ENCODE assay signal across 10 cellular contexts in genomic region chr21:45293726-45294401, GRCh38. TPM values are rescaled to one million over a fixed set of nuclear protein-coding genes. Genes with fewer than 3 reads are reported as not detected.
DNase-seq lines count a peak whose midpoint lies in the region; ATAC-seq and TF ChIP-seq lines count a peak whose summit lies in the region.
"Had no signal": no experiment of that assay in that cellular context is flagged by ENCODE, and none has a peak within 500 bp of the region (broad histone marks: within the 10 kb centered on the region; RNA-seq: fewer than 3 reads in every experiment).

No MANE protein-coding gene starts in this region.

- POLR2A ChIA-PET in AG04450 (lab: Yijun Ruan, JAX) = interaction anchor here (0.9 to 2.3 kb wide), 6 partner anchors 15 to 155 kb away, joined by 3 to 9 read pairs (median 3); no protein-coding TSS in a partner anchor

- peak overlapping the region; percentile 91 for H4K12ac ChIP-seq in trophoblast cell (ENCODE audit: low read depth, low read length)

- peak overlapping the region; percentile 39 for H3K9ac ChIP-seq in trophoblast cell (ENCODE audit: low read length)

- peaks cover 13% of the 10 kb centered on the region for H3K79me2 ChIP-seq in trophoblast cell (ENCODE audit: control insufficient read depth, insufficient read depth, low read length, poor library complexity)

- peak overlapping the region; percentile 73 for H3K4ac ChIP-seq in trophoblast cell (ENCODE audit: low read depth, low read length)

- H3K18ac ChIP-seq in trophoblast cell (ENCODE audit: low read length) = peak overlapping the region; percentile 86

- H3K27ac ChIP-seq in AG04450 (ENCODE audit: low read depth, low read length) (peak overlapping the region; percentile 100), heart right ventricle (peak overlapping the region; percentile 84 to 97 (median 94)), trophoblast cell (ENCODE audit: low read depth, low read length) (peak overlapping the region; percentile 92)
- H3K27ac ChIP-seq: C4-2B had no signal

- peak overlapping the region; percentile 66 for H2AFZ ChIP-seq in trophoblast cell (ENCODE audit: insufficient read depth, low read length, poor library complexity)

- no peaks in the 10 kb centered on the region for H3K36me3 ChIP-seq in heart right ventricle
- peaks cover 0 to 2% of the 10 kb centered on the region in 2 experiments for H3K36me3 ChIP-seq in trophoblast cell (ENCODE audit: control insufficient read depth in 1 of 2, insufficient read depth in 2 of 2, low read length in 2 of 2)

- H2BK120ac ChIP-seq in trophoblast cell (ENCODE audit: insufficient read depth, low read length, poor library complexity) = peak overlapping the region; percentile 96

- TF ChIP-seq CTCF in AG04450 (IDR thresholded peaks at IDR 0.05; ENCODE audit: low read depth, low read length) (no peak), WI38 (IDR thresholded peaks at IDR 0.05; ENCODE audit: low read depth, low read length) (no peak), heart right ventricle (IDR thresholded peaks at IDR 0.05) (no peak), foreskin fibroblast (IDR thresholded peaks at IDR 0.05; ENCODE audit: low read depth, low read length) (no peak)

- CTCF ChIA-PET in AG04450 (lab: Charles Lee) = interaction anchor here (0.7 to 2.3 kb wide), 6 partner anchors 108 to 527 kb away, joined by 3 to 13 read pairs (median 4); no protein-coding TSS in a partner anchor

- 60 to 70% methylated on average over 23 of the region's 23 CpGs for WGBS in heart right ventricle, 2 donors
- WGBS in trophoblast cell (ENCODE audit: extremely low coverage, insufficient coverage, insufficient read length) = no CpG with 5 or more reads among the region's 23 CpGs

- H3K9me3 ChIP-seq in AG04450 (ENCODE audit: control insufficient read depth, insufficient read depth, low read length) (peaks cover 11% of the 10 kb centered on the region), heart right ventricle (peaks cover 0 to 6% (median 0%) of the 10 kb centered on the region in 11 donors), trophoblast cell (ENCODE audit: insufficient read depth, low read depth, low read length) (peaks cover 2% of the 10 kb centered on the region)

- H3K4me1 ChIP-seq in heart right ventricle = peaks cover 24 to 66% (median 43%) of the 10 kb centered on the region in 9 donors
- H3K4me1 ChIP-seq in trophoblast cell (ENCODE audit: control insufficient read depth in 1 of 2, insufficient read depth in 2 of 2, low read length in 2 of 2) = peaks cover 42 to 48% of the 10 kb centered on the region in 2 experiments

- H3K23ac ChIP-seq in trophoblast cell (ENCODE audit: low read length) = no peak overlapping the region

- H3K27me3 ChIP-seq in AG04450 (ENCODE audit: control insufficient read depth, insufficient read depth, low read length) = no peaks in the 10 kb centered on the region
- no peaks in the 10 kb centered on the region for H3K27me3 ChIP-seq in heart right ventricle
- no peaks in the 10 kb centered on the region for H3K27me3 ChIP-seq in trophoblast cell (ENCODE audit: insufficient read depth, low read length)

- peaks cover 35% of the 10 kb centered on the region for H3K79me1 ChIP-seq in trophoblast cell (ENCODE audit: low read length)

- peak overlapping the region; percentile 97 for H3K14ac ChIP-seq in trophoblast cell (ENCODE audit: low read length)

- peak overlapping the region; percentile 100 for H2AK5ac ChIP-seq in trophoblast cell (ENCODE audit: low read length)

- H3K4me2 ChIP-seq in trophoblast cell (ENCODE audit: low read length) = peak overlapping the region; percentile 23

- no peak for DNase-seq in AG04450 (ENCODE audit: low read depth, low spot score)
- no peak for DNase-seq in heart right ventricle
- no peak for DNase-seq in trophoblast cell
- DNase-seq in foreskin fibroblast = no peak
- DNase-seq: NCI-H524 had no signal

- H4K8ac ChIP-seq in trophoblast cell (ENCODE audit: low read depth, low read length) = peak overlapping the region; percentile 94

- H4K91ac ChIP-seq in trophoblast cell (ENCODE audit: low read depth, low read length) = peak overlapping the region; percentile 97

- ATAC-seq in heart right ventricle (peak in 6 of 8 donors; percentile 0 to 24 (median 16)), GM18519 (IDR thresholded peaks at IDR 0.05; ENCODE audit: low FRiP score, unreplicated experiment) (no peak), GM21825 (IDR thresholded peaks at IDR 0.05; ENCODE audit: unreplicated experiment) (no peak), GM18502 (IDR thresholded peaks at IDR 0.05; ENCODE audit: poor library complexity, unreplicated experiment) (no peak)

- intact Hi-C loops in heart right ventricle (cut with DNase I) = loop anchor here in 7 of 10 donors (1.0 to 10.0 kb wide), 7 partner anchors 63 to 528 kb away; no protein-coding TSS in a partner anchor

- H3K4me3 ChIP-seq in AG04450 (ENCODE audit: low read depth, low read length) (peak overlapping the region; percentile 22), WI38 (ENCODE audit: low read depth, low read length) (peak overlapping the region; percentile 32), heart right ventricle (peak overlapping the region in 3 of 10 donors; percentile 0 to 21 (median 18)), trophoblast cell (ENCODE audit: low read depth, low read length) (no peak overlapping the region), foreskin fibroblast (ENCODE audit: low read depth in 1 of 2, low read length in 2 of 2) (no peak overlapping the region)

- H2BK12ac ChIP-seq in trophoblast cell (ENCODE audit: low read length) = peak overlapping the region; percentile 95

- H2BK5ac ChIP-seq in trophoblast cell (ENCODE audit: low read depth, low read length, poor library complexity) = peak overlapping the region; percentile 98

RNA-seq across cellular contexts. Expression of gene POFUT2, which starts 6.2 kb away (rescaled TPM):
- polyA plus RNA-seq in AG04450 (2011; rRNA removed) (34.2 and 35.5 TPM in 2 replicates), heart right ventricle (10 to 100 TPM; 18.9 to 20.6 TPM)
- 15.6 and 26.6 TPM in 2 replicates for polyA minus RNA-seq in AG04450 (2011; rRNA and poly(A)+ RNA removed)
- total RNA-seq in heart right ventricle = 10 to 100 TPM; 12.7 to 20.4 (median 16.3) TPM
- 33.1 and 33.8 TPM in 2 replicates for polyA plus RNA-seq in trophoblast cell (2013)

Comparison
In these comparisons a context has a peak if more than half of its experiments do, and no peak if none do; other contexts are left out.
1. H3K4me3 ChIP-seq: peak in AG04450 (single experiment) and WI38 (single experiment); none in trophoblast cell (single experiment) and foreskin fibroblast (0 of 2).
2. ATAC-seq: peak in heart right ventricle (6 of 8); none in GM18519 (single experiment), GM21825 (single experiment) and GM18502 (single experiment).
3. Peak in every context shown above with its lines, with median percentiles within 50 percentile points of each other: H3K27ac ChIP-seq.